In the genomic region with DNA sequence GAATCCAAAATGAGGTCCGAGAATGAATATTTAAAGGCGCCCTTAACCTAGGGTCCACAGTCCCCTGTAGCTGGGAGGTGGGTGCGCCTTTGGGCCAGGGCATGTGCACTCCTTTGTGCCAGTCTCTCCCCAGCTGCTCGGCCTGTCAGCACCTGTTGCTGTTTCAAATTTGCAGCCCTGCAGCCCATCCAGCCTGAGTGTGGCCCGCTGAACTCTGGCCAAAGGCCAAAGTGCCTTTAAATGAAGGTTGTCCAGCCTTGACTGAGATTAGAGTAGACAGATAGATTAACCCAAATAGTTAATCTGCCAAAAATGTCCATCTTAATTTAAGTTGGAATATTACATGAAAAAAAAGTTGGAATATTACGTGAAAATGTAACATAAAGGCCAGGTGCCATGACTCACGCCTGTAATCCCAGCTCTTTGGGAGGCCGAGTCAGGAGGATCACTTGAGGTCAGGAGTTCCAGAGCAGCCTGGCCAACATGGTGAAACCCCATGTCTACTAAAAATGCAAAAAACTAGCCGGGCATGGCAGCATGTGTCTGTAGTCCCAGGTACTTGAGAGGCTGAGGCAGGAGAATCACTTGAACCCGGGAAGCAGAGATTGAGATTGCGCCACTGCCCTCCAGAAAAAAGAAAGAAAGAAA, we compare ENCODE assay signal across 1 cellular context.
A peak's percentile ranks its signal among the peaks of the same experiment; 100 is the strongest.
TF ChIP-seq lines count a peak whose summit lies in the region.

No MANE protein-coding gene starts in this region.

TF ChIP-seq in HepG2, 621 proteins besides CTCF, POLR2A, EP300 and RAD21 (continued from another document and continues in another):
- TF ChIP-seq, protein P1, sequence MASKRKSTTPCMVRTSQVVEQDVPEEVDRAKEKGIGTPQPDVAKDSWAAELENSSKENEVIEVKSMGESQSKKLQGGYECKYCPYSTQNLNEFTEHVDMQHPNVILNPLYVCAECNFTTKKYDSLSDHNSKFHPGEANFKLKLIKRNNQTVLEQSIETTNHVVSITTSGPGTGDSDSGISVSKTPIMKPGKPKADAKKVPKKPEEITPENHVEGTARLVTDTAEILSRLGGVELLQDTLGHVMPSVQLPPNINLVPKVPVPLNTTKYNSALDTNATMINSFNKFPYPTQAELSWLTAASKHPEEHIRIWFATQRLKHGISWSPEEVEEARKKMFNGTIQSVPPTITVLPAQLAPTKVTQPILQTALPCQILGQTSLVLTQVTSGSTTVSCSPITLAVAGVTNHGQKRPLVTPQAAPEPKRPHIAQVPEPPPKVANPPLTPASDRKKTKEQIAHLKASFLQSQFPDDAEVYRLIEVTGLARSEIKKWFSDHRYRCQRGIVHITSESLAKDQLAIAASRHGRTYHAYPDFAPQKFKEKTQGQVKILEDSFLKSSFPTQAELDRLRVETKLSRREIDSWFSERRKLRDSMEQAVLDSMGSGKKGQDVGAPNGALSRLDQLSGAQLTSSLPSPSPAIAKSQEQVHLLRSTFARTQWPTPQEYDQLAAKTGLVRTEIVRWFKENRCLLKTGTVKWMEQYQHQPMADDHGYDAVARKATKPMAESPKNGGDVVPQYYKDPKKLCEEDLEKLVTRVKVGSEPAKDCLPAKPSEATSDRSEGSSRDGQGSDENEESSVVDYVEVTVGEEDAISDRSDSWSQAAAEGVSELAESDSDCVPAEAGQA (IDR thresholded peaks at IDR 0.05; ENCODE audit: low read depth): no peak
- TF ChIP-seq, protein P1 (CRISPR knock-in tag; IDR thresholded peaks at IDR 0.05; ENCODE audit: borderline replicate concordance): no peak
- TF ChIP-seq TBX2 (CRISPR knock-in tag; IDR thresholded peaks at IDR 0.05; ENCODE audit: borderline replicate concordance): no peak
- TF ChIP-seq STAG1 (CRISPR knock-in tag; IDR thresholded peaks at IDR 0.05): no peak
- no peak for TF ChIP-seq TBP (CRISPR knock-in tag; IDR thresholded peaks at IDR 0.05)
- TF ChIP-seq ZNF792 (CRISPR knock-in tag; IDR thresholded peaks at IDR 0.05): no peak
- no peak for TF ChIP-seq ZNF563 (CRISPR knock-in tag; IDR thresholded peaks at IDR 0.05)
- TF ChIP-seq NFKBIZ (CRISPR knock-in tag; IDR thresholded peaks at IDR 0.05): no peak
- no peak for TF ChIP-seq ZNF232 (CRISPR knock-in tag; IDR thresholded peaks at IDR 0.05; ENCODE audit: borderline replicate concordance)
- TF ChIP-seq, protein P2, sequence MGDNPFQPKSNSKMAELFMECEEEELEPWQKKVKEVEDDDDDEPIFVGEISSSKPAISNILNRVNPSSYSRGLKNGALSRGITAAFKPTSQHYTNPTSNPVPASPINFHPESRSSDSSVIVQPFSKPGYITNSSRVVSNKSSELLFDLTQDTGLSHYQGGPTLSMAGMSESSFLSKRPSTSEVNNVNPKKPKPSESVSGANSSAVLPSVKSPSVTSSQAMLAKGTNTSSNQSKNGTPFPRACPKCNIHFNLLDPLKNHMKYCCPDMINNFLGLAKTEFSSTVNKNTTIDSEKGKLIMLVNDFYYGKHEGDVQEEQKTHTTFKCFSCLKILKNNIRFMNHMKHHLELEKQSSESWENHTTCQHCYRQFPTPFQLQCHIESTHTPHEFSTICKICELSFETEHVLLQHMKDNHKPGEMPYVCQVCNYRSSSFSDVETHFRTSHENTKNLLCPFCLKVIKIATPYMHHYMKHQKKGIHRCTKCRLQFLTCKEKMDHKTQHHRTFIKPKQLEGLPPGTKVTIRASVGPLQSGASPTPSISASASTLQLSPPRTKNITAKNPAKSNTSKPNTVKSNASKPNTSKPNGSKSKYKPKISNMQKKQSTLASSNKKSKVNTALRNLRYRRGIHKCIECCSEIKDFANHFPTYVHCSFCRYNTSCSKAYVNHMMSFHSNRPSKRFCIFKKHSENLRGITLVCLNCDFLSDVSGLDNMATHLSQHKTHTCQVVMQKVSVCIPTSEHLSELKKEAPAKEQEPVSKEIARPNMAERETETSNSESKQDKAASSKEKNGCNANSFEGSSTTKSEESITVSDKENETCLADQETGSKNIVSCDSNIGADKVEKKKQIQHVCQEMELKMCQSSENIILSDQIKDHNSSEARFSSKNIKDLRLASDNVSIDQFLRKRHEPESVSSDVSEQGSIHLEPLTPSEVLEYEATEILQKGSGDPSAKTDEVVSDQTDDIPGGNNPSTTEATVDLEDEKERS (CRISPR knock-in tag; IDR thresholded peaks at IDR 0.05): peak; percentile 45; the same call in 1 of the 2 replicates
- no peak for TF ChIP-seq PCBP2 (optimal IDR thresholded peaks at IDR 0.05; ENCODE audit: low read depth, low read length, poor library complexity, severe bottlenecking)
- TF ChIP-seq SUZ12 (IDR thresholded peaks at IDR 0.05; ENCODE audit: low read depth, low read length): no peak
- TF ChIP-seq ATF4 (CRISPR knock-in tag; IDR thresholded peaks at IDR 0.05): no peak
- no peak for TF ChIP-seq ZNF83 (CRISPR knock-in tag; IDR thresholded peaks at IDR 0.05; ENCODE audit: borderline replicate concordance)
- TF ChIP-seq ZNF331 (CRISPR knock-in tag; IDR thresholded peaks at IDR 0.05): no peak
- TF ChIP-seq ISX (CRISPR knock-in tag; conservative IDR thresholded peaks at IDR 0.05): no peak
- TF ChIP-seq, protein P3, sequence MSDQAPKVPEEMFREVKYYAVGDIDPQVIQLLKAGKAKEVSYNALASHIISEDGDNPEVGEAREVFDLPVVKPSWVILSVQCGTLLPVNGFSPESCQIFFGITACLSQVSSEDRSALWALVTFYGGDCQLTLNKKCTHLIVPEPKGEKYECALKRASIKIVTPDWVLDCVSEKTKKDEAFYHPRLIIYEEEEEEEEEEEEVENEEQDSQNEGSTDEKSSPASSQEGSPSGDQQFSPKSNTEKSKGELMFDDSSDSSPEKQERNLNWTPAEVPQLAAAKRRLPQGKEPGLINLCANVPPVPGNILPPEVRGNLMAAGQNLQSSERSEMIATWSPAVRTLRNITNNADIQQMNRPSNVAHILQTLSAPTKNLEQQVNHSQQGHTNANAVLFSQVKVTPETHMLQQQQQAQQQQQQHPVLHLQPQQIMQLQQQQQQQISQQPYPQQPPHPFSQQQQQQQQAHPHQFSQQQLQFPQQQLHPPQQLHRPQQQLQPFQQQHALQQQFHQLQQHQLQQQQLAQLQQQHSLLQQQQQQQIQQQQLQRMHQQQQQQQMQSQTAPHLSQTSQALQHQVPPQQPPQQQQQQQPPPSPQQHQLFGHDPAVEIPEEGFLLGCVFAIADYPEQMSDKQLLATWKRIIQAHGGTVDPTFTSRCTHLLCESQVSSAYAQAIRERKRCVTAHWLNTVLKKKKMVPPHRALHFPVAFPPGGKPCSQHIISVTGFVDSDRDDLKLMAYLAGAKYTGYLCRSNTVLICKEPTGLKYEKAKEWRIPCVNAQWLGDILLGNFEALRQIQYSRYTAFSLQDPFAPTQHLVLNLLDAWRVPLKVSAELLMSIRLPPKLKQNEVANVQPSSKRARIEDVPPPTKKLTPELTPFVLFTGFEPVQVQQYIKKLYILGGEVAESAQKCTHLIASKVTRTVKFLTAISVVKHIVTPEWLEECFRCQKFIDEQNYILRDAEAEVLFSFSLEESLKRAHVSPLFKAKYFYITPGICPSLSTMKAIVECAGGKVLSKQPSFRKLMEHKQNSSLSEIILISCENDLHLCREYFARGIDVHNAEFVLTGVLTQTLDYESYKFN (CRISPR knock-in tag; conservative IDR thresholded peaks at IDR 0.05): peak; percentile 2
- TF ChIP-seq BRCA1 (CRISPR knock-in tag; IDR thresholded peaks at IDR 0.05): no peak
- TF ChIP-seq GPN1 (CRISPR knock-in tag; IDR thresholded peaks at IDR 0.05; ENCODE audit: borderline replicate concordance): no peak
- TF ChIP-seq, protein P4, sequence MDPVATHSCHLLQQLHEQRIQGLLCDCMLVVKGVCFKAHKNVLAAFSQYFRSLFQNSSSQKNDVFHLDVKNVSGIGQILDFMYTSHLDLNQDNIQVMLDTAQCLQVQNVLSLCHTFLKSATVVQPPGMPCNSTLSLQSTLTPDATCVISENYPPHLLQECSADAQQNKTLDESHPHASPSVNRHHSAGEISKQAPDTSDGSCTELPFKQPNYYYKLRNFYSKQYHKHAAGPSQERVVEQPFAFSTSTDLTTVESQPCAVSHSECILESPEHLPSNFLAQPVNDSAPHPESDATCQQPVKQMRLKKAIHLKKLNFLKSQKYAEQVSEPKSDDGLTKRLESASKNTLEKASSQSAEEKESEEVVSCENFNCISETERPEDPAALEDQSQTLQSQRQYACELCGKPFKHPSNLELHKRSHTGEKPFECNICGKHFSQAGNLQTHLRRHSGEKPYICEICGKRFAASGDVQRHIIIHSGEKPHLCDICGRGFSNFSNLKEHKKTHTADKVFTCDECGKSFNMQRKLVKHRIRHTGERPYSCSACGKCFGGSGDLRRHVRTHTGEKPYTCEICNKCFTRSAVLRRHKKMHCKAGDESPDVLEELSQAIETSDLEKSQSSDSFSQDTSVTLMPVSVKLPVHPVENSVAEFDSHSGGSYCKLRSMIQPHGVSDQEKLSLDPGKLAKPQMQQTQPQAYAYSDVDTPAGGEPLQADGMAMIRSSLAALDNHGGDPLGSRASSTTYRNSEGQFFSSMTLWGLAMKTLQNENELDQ (CRISPR knock-in tag; IDR thresholded peaks at IDR 0.05; ENCODE audit: borderline replicate concordance): no peak
- no peak for TF ChIP-seq ZFP62 (CRISPR knock-in tag; IDR thresholded peaks at IDR 0.05)
- no peak for TF ChIP-seq HES4 (CRISPR knock-in tag; IDR thresholded peaks at IDR 0.05; ENCODE audit: borderline replicate concordance)
- TF ChIP-seq ZNF33A (CRISPR knock-in tag; IDR thresholded peaks at IDR 0.05; ENCODE audit: borderline replicate concordance): no peak
- TF ChIP-seq KLF9 (CRISPR knock-in tag; IDR thresholded peaks at IDR 0.05; ENCODE audit: low read depth): no peak
- TF ChIP-seq ZNF501 (CRISPR knock-in tag; IDR thresholded peaks at IDR 0.05): 0 out of 2 replicates have a peak, but pooled peaks have one; percentile 29
- TF ChIP-seq ARNTL (CRISPR knock-in tag; IDR thresholded peaks at IDR 0.05): no peak
- TF ChIP-seq, protein P5, sequence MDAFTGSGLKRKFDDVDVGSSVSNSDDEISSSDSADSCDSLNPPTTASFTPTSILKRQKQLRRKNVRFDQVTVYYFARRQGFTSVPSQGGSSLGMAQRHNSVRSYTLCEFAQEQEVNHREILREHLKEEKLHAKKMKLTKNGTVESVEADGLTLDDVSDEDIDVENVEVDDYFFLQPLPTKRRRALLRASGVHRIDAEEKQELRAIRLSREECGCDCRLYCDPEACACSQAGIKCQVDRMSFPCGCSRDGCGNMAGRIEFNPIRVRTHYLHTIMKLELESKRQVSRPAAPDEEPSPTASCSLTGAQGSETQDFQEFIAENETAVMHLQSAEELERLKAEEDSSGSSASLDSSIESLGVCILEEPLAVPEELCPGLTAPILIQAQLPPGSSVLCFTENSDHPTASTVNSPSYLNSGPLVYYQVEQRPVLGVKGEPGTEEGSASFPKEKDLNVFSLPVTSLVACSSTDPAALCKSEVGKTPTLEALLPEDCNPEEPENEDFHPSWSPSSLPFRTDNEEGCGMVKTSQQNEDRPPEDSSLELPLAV (CRISPR knock-in tag; conservative IDR thresholded peaks at IDR 0.05; ENCODE audit: low read depth): no peak
- no peak for TF ChIP-seq IKZF4 (CRISPR knock-in tag; IDR thresholded peaks at IDR 0.05; ENCODE audit: borderline replicate concordance, low read depth, not compliant biosample characterization)
- no peak for TF ChIP-seq ZNF230 (CRISPR knock-in tag; IDR thresholded peaks at IDR 0.05)
- TF ChIP-seq ZNF574 (CRISPR knock-in tag; IDR thresholded peaks at IDR 0.05): no peak
- no peak for TF ChIP-seq ZNF431 (CRISPR knock-in tag; IDR thresholded peaks at IDR 0.05; ENCODE audit: borderline replicate concordance, low read depth)
- no peak for TF ChIP-seq ZNF235 (CRISPR knock-in tag; IDR thresholded peaks at IDR 0.05; ENCODE audit: borderline replicate concordance)
- no peak for TF ChIP-seq HOXA5 (CRISPR knock-in tag; IDR thresholded peaks at IDR 0.05)
- TF ChIP-seq ZNF546 (CRISPR knock-in tag; conservative IDR thresholded peaks at IDR 0.05): no peak
- no peak for TF ChIP-seq ZNF724P (CRISPR knock-in tag; IDR thresholded peaks at IDR 0.05; ENCODE audit: borderline replicate concordance)
- TF ChIP-seq, protein P6, sequence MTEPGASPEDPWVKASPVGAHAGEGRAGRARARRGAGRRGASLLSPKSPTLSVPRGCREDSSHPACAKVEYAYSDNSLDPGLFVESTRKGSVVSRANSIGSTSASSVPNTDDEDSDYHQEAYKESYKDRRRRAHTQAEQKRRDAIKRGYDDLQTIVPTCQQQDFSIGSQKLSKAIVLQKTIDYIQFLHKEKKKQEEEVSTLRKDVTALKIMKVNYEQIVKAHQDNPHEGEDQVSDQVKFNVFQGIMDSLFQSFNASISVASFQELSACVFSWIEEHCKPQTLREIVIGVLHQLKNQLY (CRISPR knock-in tag; IDR thresholded peaks at IDR 0.05): 0 out of 2 replicates have a peak, but pooled peaks have one; percentile 16
